Comparison of ENCODE assay signal across 8 cellular contexts in genomic region chr1:153990468-153991150, GRCh38. TPM values are rescaled to one million over a fixed set of nuclear protein-coding genes. Genes with fewer than 3 reads are reported as not detected.
DNase-seq lines count a peak whose midpoint lies in the region; ATAC-seq, FAIRE-seq and TF ChIP-seq lines count a peak whose summit lies in the region.

RPS27 (plus strand) TSS chr1:153990762; CDS start chr1:153990797, 35 bp downstream.

- H3K4me3 ChIP-seq in kidney (ENCODE audit: low read length in 2 of 2), result peak within 1 kb of the TSS; percentile 93 to 98

- intact Hi-C loops in kidney (cut with DNase I), result no loop called here

- ATAC-seq in GM19035 (IDR thresholded peaks at IDR 0.05; ENCODE audit: unreplicated experiment) (peak; percentile 80), HG03432 (IDR thresholded peaks at IDR 0.05; ENCODE audit: unreplicated experiment) (peak; percentile 74)

- H3K4me1 ChIP-seq in kidney (ENCODE audit: control insufficient read depth in 1 of 2, insufficient read depth in 1 of 2, low read depth in 1 of 2, low read length in 2 of 2), result peaks cover 11 to 20% of the 10 kb centered on the region in 2 donors

- peaks cover 6 to 16% of the 10 kb centered on the region in 2 donors for H3K36me3 ChIP-seq in kidney (ENCODE audit: control insufficient read depth in 1 of 2, insufficient read depth in 2 of 2, low read length in 2 of 2)

- no peaks in the 10 kb centered on the region for H3K27me3 Mint-ChIP-seq in chondrocyte (ENCODE audit: low read depth)

- H3K4me3 Mint-ChIP-seq in chondrocyte (ENCODE audit: unreplicated experiment), result peak within 1 kb of the TSS; percentile 93

- no peaks in the 10 kb centered on the region for H3K9me3 Mint-ChIP-seq in chondrocyte (ENCODE audit: low read depth)

- DNase-seq in AG09319 (ENCODE audit: extremely low read depth, low read depth) (peak; percentile 97), NCI-H510A treated with DMSO at 0.1 percent for 48 hours (lab: John Stamatoyannopoulos, UW) (peak; percentile 99), chondrocyte (ENCODE audit: low spot score) (no peak), kidney (peak; percentile 94)
- peak; percentile 68 to 81 for DNase-seq in activated CD4-positive, alpha-beta T cell treated with anti-CD3 and anti-CD28 coated beads for 24 hours (ENCODE audit: low read depth in 2 of 2)
- peak; percentile 88 for DNase-seq in stimulated activated CD4-positive, alpha-beta T cell treated with anti-CD3 and anti-CD28 coated beads, Interleukin-15, amount 100 ng/mL, for 24 hours

- no peaks in the 10 kb centered on the region for H3K9me3 ChIP-seq in kidney (ENCODE audit: control insufficient read depth in 1 of 2, low read length in 2 of 2)

- TF ChIP-seq CTCF in AG09319 (IDR thresholded peaks at IDR 0.05; ENCODE audit: low read depth, low read length) (no peak), chondrocyte (IDR thresholded peaks at IDR 0.05) (no peak), kidney (IDR thresholded peaks at IDR 0.05; ENCODE audit: borderline replicate concordance, extremely low read depth, insufficient read depth) (no peak)

- H3K27ac ChIP-seq in kidney (ENCODE audit: low read depth in 2 of 2, low read length in 2 of 2), result peak within 1 kb of the TSS; percentile 96 to 97

- FAIRE-seq in kidney (lab: Jason Lieb, UNC), result peak; percentile 76

- peak within 1 kb of the TSS; percentile 99 for H3K9ac ChIP-seq in kidney (ENCODE audit: low read length in 2 of 2)

- H3K36me3 Mint-ChIP-seq in chondrocyte (ENCODE audit: low read depth), result peaks cover 20% of the 10 kb centered on the region

- H3K27ac Mint-ChIP-seq in chondrocyte (ENCODE audit: unreplicated experiment), result peak within 1 kb of the TSS; percentile 98

- peaks cover 40% of the 10 kb centered on the region for H3K4me1 Mint-ChIP-seq in chondrocyte (ENCODE audit: low read depth)

RNA-seq across cellular contexts. Expression of gene RPS27, which starts in this region (rescaled TPM):
- total RNA-seq in chondrocyte, result 951 to 1,224 TPM (median 1,041 TPM) in 3 replicates
- total RNA-seq in kidney, result 1,447 TPM
- polyA plus RNA-seq in kidney (ENCODE audit: insufficient read depth, low read depth, low replicate concordance), result 4,953 TPM
